1 cellular context compared by ENCODE assay signal in the genomic region with DNA sequence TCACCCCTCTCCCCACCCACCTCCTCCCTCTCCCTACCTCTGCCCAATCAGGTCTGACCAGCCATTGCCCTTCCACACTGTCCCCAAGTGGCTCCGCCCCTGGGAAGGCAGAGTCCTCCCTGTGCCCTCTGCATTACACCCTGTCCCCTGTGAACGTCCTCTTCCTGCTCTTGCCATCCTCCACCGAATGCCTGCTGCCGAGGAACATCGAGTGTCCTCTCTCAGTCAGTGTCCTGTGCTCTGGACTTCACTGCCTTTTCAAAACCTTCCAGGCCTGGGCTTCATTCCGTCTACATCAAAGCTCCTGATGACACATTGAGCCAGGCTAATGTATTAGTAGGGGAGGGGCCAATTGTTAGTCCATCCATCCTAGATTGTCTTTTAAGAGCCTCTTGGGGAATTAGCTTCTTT.
TF ChIP-seq lines count a peak whose summit lies in the region.

No MANE protein-coding gene starts in this region.

TF ChIP-seq in HEK293, 187 proteins besides CTCF, POLR2A, EP300 and RAD21 (continued from another document and continues in another):
- TF ChIP-seq, protein P1, sequence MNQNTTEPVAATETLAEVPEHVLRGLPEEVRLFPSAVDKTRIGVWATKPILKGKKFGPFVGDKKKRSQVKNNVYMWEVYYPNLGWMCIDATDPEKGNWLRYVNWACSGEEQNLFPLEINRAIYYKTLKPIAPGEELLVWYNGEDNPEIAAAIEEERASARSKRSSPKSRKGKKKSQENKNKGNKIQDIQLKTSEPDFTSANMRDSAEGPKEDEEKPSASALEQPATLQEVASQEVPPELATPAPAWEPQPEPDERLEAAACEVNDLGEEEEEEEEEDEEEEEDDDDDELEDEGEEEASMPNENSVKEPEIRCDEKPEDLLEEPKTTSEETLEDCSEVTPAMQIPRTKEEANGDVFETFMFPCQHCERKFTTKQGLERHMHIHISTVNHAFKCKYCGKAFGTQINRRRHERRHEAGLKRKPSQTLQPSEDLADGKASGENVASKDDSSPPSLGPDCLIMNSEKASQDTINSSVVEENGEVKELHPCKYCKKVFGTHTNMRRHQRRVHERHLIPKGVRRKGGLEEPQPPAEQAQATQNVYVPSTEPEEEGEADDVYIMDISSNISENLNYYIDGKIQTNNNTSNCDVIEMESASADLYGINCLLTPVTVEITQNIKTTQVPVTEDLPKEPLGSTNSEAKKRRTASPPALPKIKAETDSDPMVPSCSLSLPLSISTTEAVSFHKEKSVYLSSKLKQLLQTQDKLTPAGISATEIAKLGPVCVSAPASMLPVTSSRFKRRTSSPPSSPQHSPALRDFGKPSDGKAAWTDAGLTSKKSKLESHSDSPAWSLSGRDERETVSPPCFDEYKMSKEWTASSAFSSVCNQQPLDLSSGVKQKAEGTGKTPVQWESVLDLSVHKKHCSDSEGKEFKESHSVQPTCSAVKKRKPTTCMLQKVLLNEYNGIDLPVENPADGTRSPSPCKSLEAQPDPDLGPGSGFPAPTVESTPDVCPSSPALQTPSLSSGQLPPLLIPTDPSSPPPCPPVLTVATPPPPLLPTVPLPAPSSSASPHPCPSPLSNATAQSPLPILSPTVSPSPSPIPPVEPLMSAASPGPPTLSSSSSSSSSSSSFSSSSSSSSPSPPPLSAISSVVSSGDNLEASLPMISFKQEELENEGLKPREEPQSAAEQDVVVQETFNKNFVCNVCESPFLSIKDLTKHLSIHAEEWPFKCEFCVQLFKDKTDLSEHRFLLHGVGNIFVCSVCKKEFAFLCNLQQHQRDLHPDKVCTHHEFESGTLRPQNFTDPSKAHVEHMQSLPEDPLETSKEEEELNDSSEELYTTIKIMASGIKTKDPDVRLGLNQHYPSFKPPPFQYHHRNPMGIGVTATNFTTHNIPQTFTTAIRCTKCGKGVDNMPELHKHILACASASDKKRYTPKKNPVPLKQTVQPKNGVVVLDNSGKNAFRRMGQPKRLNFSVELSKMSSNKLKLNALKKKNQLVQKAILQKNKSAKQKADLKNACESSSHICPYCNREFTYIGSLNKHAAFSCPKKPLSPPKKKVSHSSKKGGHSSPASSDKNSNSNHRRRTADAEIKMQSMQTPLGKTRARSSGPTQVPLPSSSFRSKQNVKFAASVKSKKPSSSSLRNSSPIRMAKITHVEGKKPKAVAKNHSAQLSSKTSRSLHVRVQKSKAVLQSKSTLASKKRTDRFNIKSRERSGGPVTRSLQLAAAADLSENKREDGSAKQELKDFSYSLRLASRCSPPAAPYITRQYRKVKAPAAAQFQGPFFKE (tag by site-specific recombination; IDR thresholded peaks at IDR 0.05; ENCODE audit: borderline replicate concordance): no peak
- TF ChIP-seq SP2 (tag by site-specific recombination; IDR thresholded peaks at IDR 0.05): peak; percentile 93
- no peak for TF ChIP-seq ZNF560 (tag by site-specific recombination; IDR thresholded peaks at IDR 0.05; ENCODE audit: borderline replicate concordance)
- peak; percentile 52; the same call in 1 of the 2 replicates for TF ChIP-seq KLF1 (tag by site-specific recombination; IDR thresholded peaks at IDR 0.05)
- TF ChIP-seq ZBTB20 (tag by site-specific recombination; IDR thresholded peaks at IDR 0.05): peak; percentile 63; the same call in 1 of the 2 replicates
- TF ChIP-seq TCF7L2 (IDR thresholded peaks at IDR 0.05; ENCODE audit: borderline replicate concordance, low read depth, low read length): 0 out of 2 replicates have a peak, but pooled peaks have one; percentile 33
- TF ChIP-seq GFI1B (tag by site-specific recombination; IDR thresholded peaks at IDR 0.05): no peak
- no peak for TF ChIP-seq ZNF341 (tag by site-specific recombination; IDR thresholded peaks at IDR 0.05; ENCODE audit: low read depth)
- TF ChIP-seq, protein P2, sequence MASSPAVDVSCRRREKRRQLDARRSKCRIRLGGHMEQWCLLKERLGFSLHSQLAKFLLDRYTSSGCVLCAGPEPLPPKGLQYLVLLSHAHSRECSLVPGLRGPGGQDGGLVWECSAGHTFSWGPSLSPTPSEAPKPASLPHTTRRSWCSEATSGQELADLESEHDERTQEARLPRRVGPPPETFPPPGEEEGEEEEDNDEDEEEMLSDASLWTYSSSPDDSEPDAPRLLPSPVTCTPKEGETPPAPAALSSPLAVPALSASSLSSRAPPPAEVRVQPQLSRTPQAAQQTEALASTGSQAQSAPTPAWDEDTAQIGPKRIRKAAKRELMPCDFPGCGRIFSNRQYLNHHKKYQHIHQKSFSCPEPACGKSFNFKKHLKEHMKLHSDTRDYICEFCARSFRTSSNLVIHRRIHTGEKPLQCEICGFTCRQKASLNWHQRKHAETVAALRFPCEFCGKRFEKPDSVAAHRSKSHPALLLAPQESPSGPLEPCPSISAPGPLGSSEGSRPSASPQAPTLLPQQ (tag by site-specific recombination; IDR thresholded peaks at IDR 0.05): peak; percentile 29; the same call in 1 of the 2 replicates
- no peak for TF ChIP-seq FEZF1 (tag by site-specific recombination; IDR thresholded peaks at IDR 0.05)
- TF ChIP-seq TRIM28 (IDR thresholded peaks at IDR 0.05; ENCODE audit: borderline replicate concordance, low read length): 0 out of 2 replicates have a peak, but pooled peaks have one; percentile 26
- TF ChIP-seq HOXC10 (CRISPR knock-in tag; IDR thresholded peaks at IDR 0.05): no peak
- TF ChIP-seq, protein P3, sequence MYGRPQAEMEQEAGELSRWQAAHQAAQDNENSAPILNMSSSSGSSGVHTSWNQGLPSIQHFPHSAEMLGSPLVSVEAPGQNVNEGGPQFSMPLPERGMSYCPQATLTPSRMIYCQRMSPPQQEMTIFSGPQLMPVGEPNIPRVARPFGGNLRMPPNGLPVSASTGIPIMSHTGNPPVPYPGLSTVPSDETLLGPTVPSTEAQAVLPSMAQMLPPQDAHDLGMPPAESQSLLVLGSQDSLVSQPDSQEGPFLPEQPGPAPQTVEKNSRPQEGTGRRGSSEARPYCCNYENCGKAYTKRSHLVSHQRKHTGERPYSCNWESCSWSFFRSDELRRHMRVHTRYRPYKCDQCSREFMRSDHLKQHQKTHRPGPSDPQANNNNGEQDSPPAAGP (tag by site-specific recombination; IDR thresholded peaks at IDR 0.05): no peak
- no peak for TF ChIP-seq ZNF530 (tag by site-specific recombination; IDR thresholded peaks at IDR 0.05; ENCODE audit: low read depth)
- TF ChIP-seq ZNF114 (tag by site-specific recombination; IDR thresholded peaks at IDR 0.05): no peak
- no peak for TF ChIP-seq IKZF3 (tag by site-specific recombination; IDR thresholded peaks at IDR 0.05)
- no peak for TF ChIP-seq ZSCAN30 (tag by site-specific recombination; IDR thresholded peaks at IDR 0.05)
- TF ChIP-seq ZNF555 (tag by site-specific recombination; conservative IDR thresholded peaks at IDR 0.05): no peak
- TF ChIP-seq, protein P4, sequence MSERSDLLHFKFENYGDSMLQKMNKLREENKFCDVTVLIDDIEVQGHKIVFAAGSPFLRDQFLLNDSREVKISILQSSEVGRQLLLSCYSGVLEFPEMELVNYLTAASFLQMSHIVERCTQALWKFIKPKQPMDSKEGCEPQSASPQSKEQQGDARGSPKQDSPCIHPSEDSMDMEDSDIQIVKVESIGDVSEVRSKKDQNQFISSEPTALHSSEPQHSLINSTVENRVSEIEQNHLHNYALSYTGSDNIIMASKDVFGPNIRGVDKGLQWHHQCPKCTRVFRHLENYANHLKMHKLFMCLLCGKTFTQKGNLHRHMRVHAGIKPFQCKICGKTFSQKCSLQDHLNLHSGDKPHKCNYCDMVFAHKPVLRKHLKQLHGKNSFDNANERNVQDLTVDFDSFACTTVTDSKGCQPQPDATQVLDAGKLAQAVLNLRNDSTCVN (tag by site-specific recombination; optimal IDR thresholded peaks at IDR 0.05): no peak
- no peak for TF ChIP-seq SALL2 (tag by site-specific recombination; IDR thresholded peaks at IDR 0.05; ENCODE audit: borderline replicate concordance)
- no peak for TF ChIP-seq ZFP69B (tag by site-specific recombination; IDR thresholded peaks at IDR 0.05)
- TF ChIP-seq, protein P5, sequence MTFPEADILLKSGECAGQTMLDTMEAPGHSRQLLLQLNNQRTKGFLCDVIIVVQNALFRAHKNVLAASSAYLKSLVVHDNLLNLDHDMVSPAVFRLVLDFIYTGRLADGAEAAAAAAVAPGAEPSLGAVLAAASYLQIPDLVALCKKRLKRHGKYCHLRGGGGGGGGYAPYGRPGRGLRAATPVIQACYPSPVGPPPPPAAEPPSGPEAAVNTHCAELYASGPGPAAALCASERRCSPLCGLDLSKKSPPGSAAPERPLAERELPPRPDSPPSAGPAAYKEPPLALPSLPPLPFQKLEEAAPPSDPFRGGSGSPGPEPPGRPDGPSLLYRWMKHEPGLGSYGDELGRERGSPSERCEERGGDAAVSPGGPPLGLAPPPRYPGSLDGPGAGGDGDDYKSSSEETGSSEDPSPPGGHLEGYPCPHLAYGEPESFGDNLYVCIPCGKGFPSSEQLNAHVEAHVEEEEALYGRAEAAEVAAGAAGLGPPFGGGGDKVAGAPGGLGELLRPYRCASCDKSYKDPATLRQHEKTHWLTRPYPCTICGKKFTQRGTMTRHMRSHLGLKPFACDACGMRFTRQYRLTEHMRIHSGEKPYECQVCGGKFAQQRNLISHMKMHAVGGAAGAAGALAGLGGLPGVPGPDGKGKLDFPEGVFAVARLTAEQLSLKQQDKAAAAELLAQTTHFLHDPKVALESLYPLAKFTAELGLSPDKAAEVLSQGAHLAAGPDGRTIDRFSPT (tag by site-specific recombination; IDR thresholded peaks at IDR 0.05): peak; percentile 37; the same call in 1 of the 2 replicates
- 0 out of 2 replicates have a peak, but pooled peaks have one; percentile 30 for TF ChIP-seq ZFHX2 (tag by site-specific recombination; conservative IDR thresholded peaks at IDR 0.05)
- TF ChIP-seq, protein P6, sequence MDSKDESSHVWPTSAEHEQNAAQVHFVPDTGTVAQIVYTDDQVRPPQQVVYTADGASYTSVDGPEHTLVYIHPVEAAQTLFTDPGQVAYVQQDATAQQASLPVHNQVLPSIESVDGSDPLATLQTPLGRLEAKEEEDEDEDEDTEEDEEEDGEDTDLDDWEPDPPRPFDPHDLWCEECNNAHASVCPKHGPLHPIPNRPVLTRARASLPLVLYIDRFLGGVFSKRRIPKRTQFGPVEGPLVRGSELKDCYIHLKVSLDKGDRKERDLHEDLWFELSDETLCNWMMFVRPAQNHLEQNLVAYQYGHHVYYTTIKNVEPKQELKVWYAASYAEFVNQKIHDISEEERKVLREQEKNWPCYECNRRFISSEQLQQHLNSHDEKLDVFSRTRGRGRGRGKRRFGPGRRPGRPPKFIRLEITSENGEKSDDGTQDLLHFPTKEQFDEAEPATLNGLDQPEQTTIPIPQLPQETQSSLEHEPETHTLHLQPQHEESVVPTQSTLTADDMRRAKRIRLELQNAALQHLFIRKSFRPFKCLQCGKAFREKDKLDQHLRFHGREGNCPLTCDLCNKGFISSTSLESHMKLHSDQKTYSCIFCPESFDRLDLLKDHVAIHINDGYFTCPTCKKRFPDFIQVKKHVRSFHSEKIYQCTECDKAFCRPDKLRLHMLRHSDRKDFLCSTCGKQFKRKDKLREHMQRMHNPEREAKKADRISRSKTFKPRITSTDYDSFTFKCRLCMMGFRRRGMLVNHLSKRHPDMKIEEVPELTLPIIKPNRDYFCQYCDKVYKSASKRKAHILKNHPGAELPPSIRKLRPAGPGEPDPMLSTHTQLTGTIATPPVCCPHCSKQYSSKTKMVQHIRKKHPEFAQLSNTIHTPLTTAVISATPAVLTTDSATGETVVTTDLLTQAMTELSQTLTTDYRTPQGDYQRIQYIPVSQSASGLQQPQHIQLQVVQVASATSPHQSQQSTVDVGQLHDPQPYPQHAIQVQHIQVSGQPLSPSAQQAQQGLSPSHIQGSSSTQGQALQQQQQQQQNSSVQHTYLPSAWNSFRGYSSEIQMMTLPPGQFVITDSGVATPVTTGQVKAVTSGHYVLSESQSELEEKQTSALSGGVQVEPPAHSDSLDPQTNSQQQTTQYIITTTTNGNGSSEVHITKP (tag by site-specific recombination; IDR thresholded peaks at IDR 0.05): peak; percentile 67
- TF ChIP-seq ZBTB8A (tag by site-specific recombination; IDR thresholded peaks at IDR 0.05): peak; percentile 95
- no peak for TF ChIP-seq ZNF354C (tag by site-specific recombination; IDR thresholded peaks at IDR 0.05; ENCODE audit: borderline replicate concordance, low read depth)
- no peak for TF ChIP-seq ZNF624 (tag by site-specific recombination; IDR thresholded peaks at IDR 0.05)
- TF ChIP-seq ZNF266 (tag by site-specific recombination; IDR thresholded peaks at IDR 0.05; ENCODE audit: low read depth): no peak
- no peak for TF ChIP-seq ZNF169 (tag by site-specific recombination; IDR thresholded peaks at IDR 0.05)
- no peak for TF ChIP-seq ZNF501 (tag by site-specific recombination; IDR thresholded peaks at IDR 0.05)
- no peak for TF ChIP-seq SETDB1 (IDR thresholded peaks at IDR 0.05; ENCODE audit: insufficient read length, low read length)
- peak; percentile 41; the same call in 1 of the 2 replicates for TF ChIP-seq ZNF366 (tag by site-specific recombination; conservative IDR thresholded peaks at IDR 0.05)
- TF ChIP-seq OVOL3 (tag by site-specific recombination; IDR thresholded peaks at IDR 0.05): no peak
- no peak for TF ChIP-seq ZNF621 (tag by site-specific recombination; IDR thresholded peaks at IDR 0.05)
- no peak for TF ChIP-seq ZNF670 (tag by site-specific recombination; IDR thresholded peaks at IDR 0.05; ENCODE audit: low read depth)
- peak; percentile 29; the same call in 1 of the 2 replicates for TF ChIP-seq ZNF629 (tag by site-specific recombination; IDR thresholded peaks at IDR 0.05)
- no peak for TF ChIP-seq ZNF610 (tag by site-specific recombination; IDR thresholded peaks at IDR 0.05; ENCODE audit: borderline replicate concordance)
- TF ChIP-seq, protein P7, sequence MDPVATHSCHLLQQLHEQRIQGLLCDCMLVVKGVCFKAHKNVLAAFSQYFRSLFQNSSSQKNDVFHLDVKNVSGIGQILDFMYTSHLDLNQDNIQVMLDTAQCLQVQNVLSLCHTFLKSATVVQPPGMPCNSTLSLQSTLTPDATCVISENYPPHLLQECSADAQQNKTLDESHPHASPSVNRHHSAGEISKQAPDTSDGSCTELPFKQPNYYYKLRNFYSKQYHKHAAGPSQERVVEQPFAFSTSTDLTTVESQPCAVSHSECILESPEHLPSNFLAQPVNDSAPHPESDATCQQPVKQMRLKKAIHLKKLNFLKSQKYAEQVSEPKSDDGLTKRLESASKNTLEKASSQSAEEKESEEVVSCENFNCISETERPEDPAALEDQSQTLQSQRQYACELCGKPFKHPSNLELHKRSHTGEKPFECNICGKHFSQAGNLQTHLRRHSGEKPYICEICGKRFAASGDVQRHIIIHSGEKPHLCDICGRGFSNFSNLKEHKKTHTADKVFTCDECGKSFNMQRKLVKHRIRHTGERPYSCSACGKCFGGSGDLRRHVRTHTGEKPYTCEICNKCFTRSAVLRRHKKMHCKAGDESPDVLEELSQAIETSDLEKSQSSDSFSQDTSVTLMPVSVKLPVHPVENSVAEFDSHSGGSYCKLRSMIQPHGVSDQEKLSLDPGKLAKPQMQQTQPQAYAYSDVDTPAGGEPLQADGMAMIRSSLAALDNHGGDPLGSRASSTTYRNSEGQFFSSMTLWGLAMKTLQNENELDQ (tag by site-specific recombination; IDR thresholded peaks at IDR 0.05; ENCODE audit: low read depth): no peak
- no peak for TF ChIP-seq ZNF768 (tag by site-specific recombination; IDR thresholded peaks at IDR 0.05)
- TF ChIP-seq ZNF394 (tag by site-specific recombination; IDR thresholded peaks at IDR 0.05; ENCODE audit: borderline replicate concordance): no peak
- no peak for TF ChIP-seq MZF1 (tag by site-specific recombination; IDR thresholded peaks at IDR 0.05; ENCODE audit: borderline replicate concordance)
- no peak for TF ChIP-seq GLIS1 (tag by site-specific recombination; IDR thresholded peaks at IDR 0.05)
- no peak for TF ChIP-seq ZNF843 (tag by site-specific recombination; IDR thresholded peaks at IDR 0.05)
- TF ChIP-seq SP3 (tag by site-specific recombination; IDR thresholded peaks at IDR 0.05): peak; percentile 74
